1 cellular context compared by ENCODE assay signal in the genomic region with DNA sequence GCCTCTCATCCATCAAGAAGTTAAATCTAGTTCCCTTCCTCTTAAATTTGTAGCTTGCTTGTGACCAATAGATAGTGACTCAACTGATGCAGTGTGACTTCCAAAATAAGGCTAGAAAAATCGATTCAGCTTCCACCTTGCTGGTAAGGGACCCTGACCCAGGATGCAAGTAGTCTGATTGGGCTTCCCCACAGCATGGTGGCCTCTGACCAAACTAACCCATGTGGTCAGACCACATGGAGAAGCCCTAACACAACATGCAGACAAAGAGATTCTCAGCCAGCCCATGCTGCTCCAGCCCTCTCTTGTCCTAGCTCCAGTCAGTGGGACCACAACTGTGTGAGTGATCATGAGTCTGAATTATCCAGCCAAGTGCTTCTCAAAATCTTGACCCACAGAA.
TF ChIP-seq lines count a peak whose summit lies in the region.

No MANE protein-coding gene starts in this region.

TF ChIP-seq in SK-N-SH, 30 proteins besides CTCF, POLR2A, EP300 and RAD21 (continued from another document):
- TF ChIP-seq, protein P1, sequence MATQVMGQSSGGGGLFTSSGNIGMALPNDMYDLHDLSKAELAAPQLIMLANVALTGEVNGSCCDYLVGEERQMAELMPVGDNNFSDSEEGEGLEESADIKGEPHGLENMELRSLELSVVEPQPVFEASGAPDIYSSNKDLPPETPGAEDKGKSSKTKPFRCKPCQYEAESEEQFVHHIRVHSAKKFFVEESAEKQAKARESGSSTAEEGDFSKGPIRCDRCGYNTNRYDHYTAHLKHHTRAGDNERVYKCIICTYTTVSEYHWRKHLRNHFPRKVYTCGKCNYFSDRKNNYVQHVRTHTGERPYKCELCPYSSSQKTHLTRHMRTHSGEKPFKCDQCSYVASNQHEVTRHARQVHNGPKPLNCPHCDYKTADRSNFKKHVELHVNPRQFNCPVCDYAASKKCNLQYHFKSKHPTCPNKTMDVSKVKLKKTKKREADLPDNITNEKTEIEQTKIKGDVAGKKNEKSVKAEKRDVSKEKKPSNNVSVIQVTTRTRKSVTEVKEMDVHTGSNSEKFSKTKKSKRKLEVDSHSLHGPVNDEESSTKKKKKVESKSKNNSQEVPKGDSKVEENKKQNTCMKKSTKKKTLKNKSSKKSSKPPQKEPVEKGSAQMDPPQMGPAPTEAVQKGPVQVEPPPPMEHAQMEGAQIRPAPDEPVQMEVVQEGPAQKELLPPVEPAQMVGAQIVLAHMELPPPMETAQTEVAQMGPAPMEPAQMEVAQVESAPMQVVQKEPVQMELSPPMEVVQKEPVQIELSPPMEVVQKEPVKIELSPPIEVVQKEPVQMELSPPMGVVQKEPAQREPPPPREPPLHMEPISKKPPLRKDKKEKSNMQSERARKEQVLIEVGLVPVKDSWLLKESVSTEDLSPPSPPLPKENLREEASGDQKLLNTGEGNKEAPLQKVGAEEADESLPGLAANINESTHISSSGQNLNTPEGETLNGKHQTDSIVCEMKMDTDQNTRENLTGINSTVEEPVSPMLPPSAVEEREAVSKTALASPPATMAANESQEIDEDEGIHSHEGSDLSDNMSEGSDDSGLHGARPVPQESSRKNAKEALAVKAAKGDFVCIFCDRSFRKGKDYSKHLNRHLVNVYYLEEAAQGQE (IDR thresholded peaks at IDR 0.05; ENCODE audit: low read depth, low read length), result no peak
- TF ChIP-seq, protein P2, sequence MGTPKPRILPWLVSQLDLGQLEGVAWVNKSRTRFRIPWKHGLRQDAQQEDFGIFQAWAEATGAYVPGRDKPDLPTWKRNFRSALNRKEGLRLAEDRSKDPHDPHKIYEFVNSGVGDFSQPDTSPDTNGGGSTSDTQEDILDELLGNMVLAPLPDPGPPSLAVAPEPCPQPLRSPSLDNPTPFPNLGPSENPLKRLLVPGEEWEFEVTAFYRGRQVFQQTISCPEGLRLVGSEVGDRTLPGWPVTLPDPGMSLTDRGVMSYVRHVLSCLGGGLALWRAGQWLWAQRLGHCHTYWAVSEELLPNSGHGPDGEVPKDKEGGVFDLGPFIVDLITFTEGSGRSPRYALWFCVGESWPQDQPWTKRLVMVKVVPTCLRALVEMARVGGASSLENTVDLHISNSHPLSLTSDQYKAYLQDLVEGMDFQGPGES (IDR thresholded peaks at IDR 0.05; ENCODE audit: low read depth, low read length), result no peak
- TF ChIP-seq, protein P3, sequence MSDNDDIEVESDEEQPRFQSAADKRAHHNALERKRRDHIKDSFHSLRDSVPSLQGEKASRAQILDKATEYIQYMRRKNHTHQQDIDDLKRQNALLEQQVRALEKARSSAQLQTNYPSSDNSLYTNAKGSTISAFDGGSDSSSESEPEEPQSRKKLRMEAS (IDR thresholded peaks at IDR 0.05; ENCODE audit: low read depth), result no peak
- TF ChIP-seq TEAD4 (IDR thresholded peaks at IDR 0.05; ENCODE audit: borderline replicate concordance, insufficient read depth) (no peak), FOXJ3 (CRISPR knock-in tag; IDR thresholded peaks at IDR 0.05) (no peak), NRF1 (IDR thresholded peaks at IDR 0.05; ENCODE audit: low read depth, low read length) (no peak)
- TF ChIP-seq, protein P4, sequence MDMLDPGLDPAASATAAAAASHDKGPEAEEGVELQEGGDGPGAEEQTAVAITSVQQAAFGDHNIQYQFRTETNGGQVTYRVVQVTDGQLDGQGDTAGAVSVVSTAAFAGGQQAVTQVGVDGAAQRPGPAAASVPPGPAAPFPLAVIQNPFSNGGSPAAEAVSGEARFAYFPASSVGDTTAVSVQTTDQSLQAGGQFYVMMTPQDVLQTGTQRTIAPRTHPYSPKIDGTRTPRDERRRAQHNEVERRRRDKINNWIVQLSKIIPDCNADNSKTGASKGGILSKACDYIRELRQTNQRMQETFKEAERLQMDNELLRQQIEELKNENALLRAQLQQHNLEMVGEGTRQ (IDR thresholded peaks at IDR 0.05; ENCODE audit: borderline replicate concordance, low read depth, low read length), result no peak
TF ChIP-seq in SK-N-SH: peak in this region for 0.
